9 cellular contexts compared by ENCODE assay signal in genomic region chr18:75205760-75206109, GRCh38. TPM values are rescaled to one million over a fixed set of nuclear protein-coding genes. Genes with fewer than 3 reads are reported as not detected.
DNase-seq lines count a peak whose midpoint lies in the region; ATAC-seq, FAIRE-seq and TF ChIP-seq lines count a peak whose summit lies in the region.
"Had no signal": no experiment of that assay in that cellular context is flagged by ENCODE, and none has a peak within 500 bp of the region (broad histone marks: within the 10 kb centered on the region; RNA-seq: fewer than 3 reads in every experiment).

No MANE protein-coding gene starts in this region.

- H2BK120ac ChIP-seq in mesendoderm (ENCODE audit: low read depth, low read length) = no peak overlapping the region

- no peaks in the 10 kb centered on the region for H3K9me3 ChIP-seq in left ventricle myocardium inferior (replicated peaks)
- no peaks in the 10 kb centered on the region for H3K9me3 ChIP-seq in astrocyte (ENCODE audit: insufficient read depth, low read depth, low read length)
- H3K9me3 ChIP-seq in upper lobe of right lung = no peaks in the 10 kb centered on the region

- no peak overlapping the region for H2BK15ac ChIP-seq in mesendoderm (replicated peaks; ENCODE audit: low read depth)

- peaks cover 10% of the 10 kb centered on the region for H3K36me3 ChIP-seq in left ventricle myocardium inferior
- no peaks in the 10 kb centered on the region for H3K36me3 ChIP-seq in astrocyte (ENCODE audit: insufficient read depth, low read length)
- H3K36me3 ChIP-seq in mesendoderm (ENCODE audit: control insufficient read depth, insufficient read depth, low read length) = no peaks in the 10 kb centered on the region
- H3K36me3 ChIP-seq in upper lobe of right lung = peaks cover 13% of the 10 kb centered on the region

- DNase-seq in left ventricle myocardium inferior (no peak), Right ventricle myocardium inferior (ENCODE audit: missing footprints) (no peak), astrocyte (ENCODE audit: low read depth) (no peak), mesendoderm (peak; percentile 57), upper lobe of right lung (no peak), DMS79 treated with DMSO at 0.1 percent for 48 hours (lab: John Stamatoyannopoulos, UW) (no peak), LoVo (ENCODE audit: low spot score) (no peak)
- no peak for DNase-seq in stimulated activated CD4-positive, alpha-beta T cell treated with anti-CD3 and anti-CD28 coated beads, Interleukin-4, amount 100 ng/mL, for 24 hours

- peaks cover 47% of the 10 kb centered on the region for H4K20me1 ChIP-seq in astrocyte (ENCODE audit: insufficient read depth, low read length)

- no peak overlapping the region for H2BK5ac ChIP-seq in mesendoderm (ENCODE audit: low read length)

- H3K9ac ChIP-seq in astrocyte (ENCODE audit: low read length) (no peak overlapping the region), mesendoderm (ENCODE audit: low read length) (no peak overlapping the region)

- TF ChIP-seq CTCF in left ventricle myocardium inferior (IDR thresholded peaks at IDR 0.05; ENCODE audit: borderline replicate concordance) = no peak
- TF ChIP-seq CTCF in astrocyte (IDR thresholded peaks at IDR 0.05; ENCODE audit: insufficient read depth, low read depth, low read length) = no peak
- no peak for TF ChIP-seq CTCF in upper lobe of right lung (IDR thresholded peaks at IDR 0.05)

- no peaks in the 10 kb centered on the region for H3K9me3 Mint-ChIP-seq in astrocyte (ENCODE audit: unreplicated experiment)

- ATAC-seq in Right ventricle myocardium inferior (no peak), upper lobe of right lung (no peak)

- WGBS in mesendoderm (ENCODE audit: extremely low coverage, insufficient coverage, low lambda C conversion rate) = no CpG with 5 or more reads among the region's 9 CpGs

- no peaks in the 10 kb centered on the region for H3K79me1 ChIP-seq in mesendoderm (ENCODE audit: low read length)

- H3K4me3 ChIP-seq in left ventricle myocardium inferior (peak overlapping the region; percentile 85), astrocyte (ENCODE audit: insufficient read depth, low read depth, low read length) (no peak overlapping the region), mesendoderm (ENCODE audit: low read length) (no peak overlapping the region), upper lobe of right lung (peak overlapping the region; percentile 45)
- H3K4me3 ChIP-seq: SK-N-MC had no signal

- H2AK5ac ChIP-seq in mesendoderm (ENCODE audit: low read length) = no peak overlapping the region

- no peaks in the 10 kb centered on the region for H3K27me3 ChIP-seq in left ventricle myocardium inferior (ENCODE audit: low read depth)
- H3K27me3 ChIP-seq in astrocyte (ENCODE audit: insufficient read depth, low read length) = no peaks in the 10 kb centered on the region
- peaks cover 34% of the 10 kb centered on the region for H3K27me3 ChIP-seq in mesendoderm (ENCODE audit: insufficient read depth, low read length, poor library complexity)
- H3K27me3 ChIP-seq in upper lobe of right lung = no peaks in the 10 kb centered on the region

- H3K4me2 ChIP-seq in astrocyte (ENCODE audit: low read length) (peak overlapping the region; percentile 81), mesendoderm (ENCODE audit: low read length) (no peak overlapping the region)

- no peak overlapping the region for H3K4ac ChIP-seq in mesendoderm (ENCODE audit: low read depth, low read length)

- H3K56ac ChIP-seq in mesendoderm (ENCODE audit: low read length) = no peak overlapping the region

- peaks cover 41% of the 10 kb centered on the region for H3K27me3 Mint-ChIP-seq in astrocyte (ENCODE audit: low read depth, unreplicated experiment)

- no peak overlapping the region for H3K23ac ChIP-seq in mesendoderm (ENCODE audit: low read length)

- peaks cover 66% of the 10 kb centered on the region for H3K79me2 ChIP-seq in astrocyte (ENCODE audit: insufficient read depth, low read length)
- no peaks in the 10 kb centered on the region for H3K79me2 ChIP-seq in mesendoderm (ENCODE audit: control insufficient read depth, insufficient read depth, low read length)

- H3K27ac ChIP-seq in left ventricle myocardium inferior (replicated peaks) (peak overlapping the region; percentile 99), astrocyte (ENCODE audit: low read depth, low read length) (no peak overlapping the region), mesendoderm (ENCODE audit: low read depth, low read length) (no peak overlapping the region), upper lobe of right lung (peak overlapping the region; percentile 1)
- H3K27ac ChIP-seq: SK-N-MC had no signal

- H4K5ac ChIP-seq in mesendoderm (ENCODE audit: low read length) = no peak overlapping the region

- H3K18ac ChIP-seq in mesendoderm (ENCODE audit: low read length) = no peak overlapping the region

- peak overlapping the region; percentile 69 for H3K4me3 Mint-ChIP-seq in astrocyte (ENCODE audit: unreplicated experiment)

- H3K27ac Mint-ChIP-seq in astrocyte (ENCODE audit: unreplicated experiment) = no peak overlapping the region

- FAIRE-seq in astrocyte (lab: Jason Lieb, UNC) = no peak

- H4K8ac ChIP-seq in mesendoderm (ENCODE audit: low read depth, low read length) = no peak overlapping the region

- intact Hi-C loops in left ventricle myocardium inferior (cut with micrococcal nuclease) = no loop called here
- intact Hi-C loops in Right ventricle myocardium inferior (cut with DNase I) = loop anchor here (5.0 to 10.0 kb wide), 3 partner anchors 43 to 551 kb away; no protein-coding TSS in a partner anchor
- intact Hi-C loops in upper lobe of right lung (cut with DNase I) = no loop called here

- H3K36me3 Mint-ChIP-seq in astrocyte (ENCODE audit: low read depth, unreplicated experiment) = no peaks in the 10 kb centered on the region

- no peak overlapping the region for H2AFZ ChIP-seq in astrocyte (ENCODE audit: low read depth, low read length)

- peaks cover 26% of the 10 kb centered on the region for H3K4me1 Mint-ChIP-seq in astrocyte (ENCODE audit: low read depth, unreplicated experiment)

- H3K4me1 ChIP-seq in left ventricle myocardium inferior = peaks cover 87% of the 10 kb centered on the region
- peaks cover 35% of the 10 kb centered on the region for H3K4me1 ChIP-seq in astrocyte (ENCODE audit: insufficient read depth, low read length)
- peaks cover 3% of the 10 kb centered on the region for H3K4me1 ChIP-seq in mesendoderm (ENCODE audit: control insufficient read depth, low read depth, low read length)
- H3K4me1 ChIP-seq in upper lobe of right lung = peaks cover 39% of the 10 kb centered on the region

RNA-seq across cellular contexts. Expression of gene PTGR3, which starts 3.2 kb away (rescaled TPM):
- total RNA-seq in left ventricle myocardium inferior (77.3 TPM), Right ventricle myocardium inferior (71.5 TPM), astrocyte (8.4 and 12.7 TPM in 2 replicates), upper lobe of right lung (27.7 TPM)
- 1.3 TPM for polyA plus RNA-seq in mesendoderm (2013, experiment 1 of 2)
- polyA plus RNA-seq in mesendoderm (2013, experiment 2 of 2) = 1.3 TPM

RNA-seq across cellular contexts. Expression of gene TSHZ1, which starts 4.9 kb away (rescaled TPM):
- total RNA-seq in left ventricle myocardium inferior (24.6 TPM), Right ventricle myocardium inferior (23.1 TPM), astrocyte (2.7 and 2.9 TPM in 2 replicates), upper lobe of right lung (17.3 TPM)
- 0.32 TPM for polyA plus RNA-seq in mesendoderm (2013, experiment 1 of 2)
- polyA plus RNA-seq in mesendoderm (2013, experiment 2 of 2) = 0.21 TPM

Comparison
In these comparisons a context has a peak if more than half of its experiments do, and no peak if none do; other contexts are left out.
1. H3K27ac ChIP-seq: peak in left ventricle myocardium inferior (single experiment) and upper lobe of right lung (single experiment); none in astrocyte (single experiment) and mesendoderm (single experiment).
2. H3K4me3 ChIP-seq: peak in left ventricle myocardium inferior (single experiment) and upper lobe of right lung (single experiment); none in astrocyte (single experiment) and mesendoderm (single experiment).